8 cellular contexts compared by ENCODE assay signal in the genomic region with DNA sequence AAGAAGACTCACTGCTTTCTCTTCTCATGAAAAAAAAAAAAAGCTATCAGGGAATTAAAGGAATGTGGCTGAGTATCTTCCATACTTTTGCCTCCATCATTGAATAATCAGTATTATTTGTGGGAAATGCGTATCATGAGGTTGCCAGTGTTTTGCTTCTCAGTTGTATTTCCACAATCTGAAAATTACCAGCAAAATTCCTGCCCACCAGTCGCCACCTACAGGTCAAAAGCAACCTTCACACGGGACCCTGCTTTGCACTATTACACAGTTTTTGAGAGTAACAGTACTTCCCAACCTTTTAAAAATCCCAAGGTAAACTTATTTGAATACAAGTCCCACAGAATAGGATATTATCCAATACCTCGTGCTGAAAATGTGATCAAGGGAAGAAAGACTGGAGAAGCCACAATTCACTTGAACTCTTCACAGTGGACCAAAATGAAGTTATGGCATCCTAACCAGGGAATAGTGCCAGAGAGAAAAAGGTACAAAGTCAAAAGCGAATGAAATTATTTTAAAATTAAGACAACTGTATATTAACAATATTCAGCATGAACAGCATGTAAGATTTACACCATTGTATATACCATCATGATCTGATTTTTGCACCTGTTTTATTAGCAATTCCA. TPM values are rescaled to one million over a fixed set of nuclear protein-coding genes. Genes with fewer than 3 reads are reported as not detected.
A peak's percentile ranks its signal among the peaks of the same experiment; 100 is the strongest.
DNase-seq lines count a peak whose midpoint lies in the region; ATAC-seq and TF ChIP-seq lines count a peak whose summit lies in the region.

No MANE protein-coding gene starts in this region.

- no peak overlapping the region for H2BK5ac ChIP-seq in mesenchymal stem cell (ENCODE audit: low read depth, low read length, poor library complexity, severe bottlenecking)

- no peak overlapping the region for H4K8ac ChIP-seq in mesenchymal stem cell (ENCODE audit: low read length)

- H3K27ac ChIP-seq in mesenchymal stem cell (ENCODE audit: low read length, poor library complexity, severe bottlenecking): no peak overlapping the region

- H3K27me3 Mint-ChIP-seq in stimulated activated memory B cell treated with anti-CD40 and anti-IgM and Interleukin-4, amounts not matched to agents 10 μg/mL and 1 μg/mL and 100 μg/mL, for 72 hours: peaks cover 8% of the 10 kb centered on the region

- no peaks in the 10 kb centered on the region for H3K9me3 ChIP-seq in mesenchymal stem cell (ENCODE audit: control insufficient read depth, low read length)

- TF ChIP-seq CTCF in BJ (IDR thresholded peaks at IDR 0.05; ENCODE audit: insufficient read depth, low read depth, low read length) (peak; percentile 70), GM12872 (IDR thresholded peaks at IDR 0.05; ENCODE audit: insufficient read depth, low read depth, low read length) (peak; percentile 64), cardiac fibroblast (IDR thresholded peaks at IDR 0.05; ENCODE audit: low read depth, low read length) (peak; percentile 66)

- H3K9me3 Mint-ChIP-seq in stimulated activated memory B cell treated with anti-CD40 and anti-IgM and Interleukin-4, amounts not matched to agents 10 μg/mL and 1 μg/mL and 100 μg/mL, for 72 hours: no peaks in the 10 kb centered on the region

- no peak overlapping the region for H2AFZ ChIP-seq in mesenchymal stem cell (ENCODE audit: low read depth, low read length)

- H3K9ac ChIP-seq in mesenchymal stem cell (ENCODE audit: low read length): no peak overlapping the region

- DNase-seq in BJ (ENCODE audit: low read depth) (no peak), NCI-H69 (lab: John Stamatoyannopoulos, UW) (peak; percentile 37), cardiac fibroblast (ENCODE audit: low read depth in 2 of 2) (peak; percentile 25 to 31), mesenchymal stem cell (peak; percentile 10), SW 1271 (lab: John Stamatoyannopoulos, UW) (no peak)

- H3K23ac ChIP-seq in mesenchymal stem cell (ENCODE audit: low read length in 2 of 2): no peak overlapping the region

- no peak overlapping the region for H2BK15ac ChIP-seq in mesenchymal stem cell (ENCODE audit: low read depth, poor library complexity, severe bottlenecking)

- no peaks in the 10 kb centered on the region for H3K4me1 ChIP-seq in mesenchymal stem cell (ENCODE audit: control insufficient read depth, insufficient read depth, low read depth, low read length)

- H2BK12ac ChIP-seq in mesenchymal stem cell (ENCODE audit: low read length in 2 of 2): no peak overlapping the region

- no peak for ATAC-seq in activated CD4-positive, CD25-positive, alpha-beta regulatory T cell treated with anti-CD3 and anti-CD28 coated beads, Interleukin-2, amount 50 U/mL, for 24 hours
- ATAC-seq in stimulated activated memory B cell treated with anti-CD40 and anti-IgM and Interleukin-4, amounts not matched to agents 10 μg/mL and 1 μg/mL and 100 μg/mL, for 72 hours: no peak

- H3K4me1 Mint-ChIP-seq in stimulated activated memory B cell treated with anti-CD40 and anti-IgM and Interleukin-4, amounts not matched to agents 10 μg/mL and 1 μg/mL and 100 μg/mL, for 72 hours: no peaks in the 10 kb centered on the region

- no peak overlapping the region for H3K4me3 ChIP-seq in BJ (ENCODE audit: low read depth, low read length)
- H3K4me3 ChIP-seq in cardiac fibroblast (replicated peaks in 1 of 2; ENCODE audit: low read depth in 2 of 2, low read length in 2 of 2): no peak overlapping the region
- no peak overlapping the region for H3K4me3 ChIP-seq in mesenchymal stem cell (ENCODE audit: insufficient read depth in 1 of 2, low read depth in 1 of 2, low read length in 2 of 2)

- H2BK120ac ChIP-seq in mesenchymal stem cell (ENCODE audit: low read depth, low read length): no peak overlapping the region

- H3K36me3 ChIP-seq in BJ (ENCODE audit: control insufficient read depth, insufficient read depth, low read length): no peaks in the 10 kb centered on the region
- H3K36me3 ChIP-seq in mesenchymal stem cell (ENCODE audit: control insufficient read depth in 1 of 2, insufficient read depth in 2 of 2, low read depth in 1 of 2, low read length in 2 of 2): no peaks in the 10 kb centered on the region

- H2AK5ac ChIP-seq in mesenchymal stem cell (ENCODE audit: low read length, severe bottlenecking): no peak overlapping the region

- WGBS in mesenchymal stem cell: 21% methylated on average over 4 of the region's 5 CpGs

- POLR2A ChIA-PET in BJ (lab: Charles Lee): no interaction called here

- H3K14ac ChIP-seq in mesenchymal stem cell (ENCODE audit: low read length in 2 of 2): no peak overlapping the region

- H3K4ac ChIP-seq in mesenchymal stem cell (ENCODE audit: low read depth in 1 of 2, low read length in 2 of 2): no peak overlapping the region

- H4K91ac ChIP-seq in mesenchymal stem cell (ENCODE audit: low read length): no peak overlapping the region

- H3K18ac ChIP-seq in mesenchymal stem cell (ENCODE audit: low read depth in 1 of 2, low read length in 2 of 2): no peak overlapping the region

- H3K79me1 ChIP-seq in mesenchymal stem cell (replicated peaks; ENCODE audit: low read length, poor library complexity, severe bottlenecking): no peaks in the 10 kb centered on the region

- CTCF ChIA-PET in BJ (lab: Yijun Ruan, JAX): interaction anchor here (0.7 to 1.2 kb wide), 7 partner anchors 8 to 149 kb away, joined by 3 to 5 read pairs (median 3); no protein-coding TSS in a partner anchor

- H3K27ac Mint-ChIP-seq in stimulated activated memory B cell treated with anti-CD40 and anti-IgM and Interleukin-4, amounts not matched to agents 10 μg/mL and 1 μg/mL and 100 μg/mL, for 72 hours: no peak overlapping the region

- H3K27me3 ChIP-seq in BJ (ENCODE audit: control insufficient read depth, insufficient read depth, low read length) (no peaks in the 10 kb centered on the region), mesenchymal stem cell (ENCODE audit: control insufficient read depth in 1 of 2, insufficient read depth in 1 of 2, low read length in 2 of 2) (peaks cover 0 to 27% of the 10 kb centered on the region in 2 experiments)

- H3K36me3 Mint-ChIP-seq in stimulated activated memory B cell treated with anti-CD40 and anti-IgM and Interleukin-4, amounts not matched to agents 10 μg/mL and 1 μg/mL and 100 μg/mL, for 72 hours: no peaks in the 10 kb centered on the region

- no peak overlapping the region for H3K4me3 Mint-ChIP-seq in stimulated activated memory B cell treated with anti-CD40 and anti-IgM and Interleukin-4, amounts not matched to agents 10 μg/mL and 1 μg/mL and 100 μg/mL, for 72 hours

- no peak overlapping the region for H3K4me2 ChIP-seq in mesenchymal stem cell (ENCODE audit: low read length, poor library complexity, severe bottlenecking)

RNA-seq across cellular contexts. Expression of a gene that starts 30.4 kb away (rescaled TPM):
- polyA plus RNA-seq in BJ (2011; rRNA removed): 99.1 and 169 TPM in 2 replicates
- polyA minus RNA-seq in BJ (2011; rRNA and poly(A)+ RNA removed): 29.0 and 40.3 TPM in 2 replicates
- 85.4 TPM for polyA plus RNA-seq in mesenchymal stem cell (2013, experiment 1 of 2)
- polyA plus RNA-seq in mesenchymal stem cell (2013, experiment 2 of 2): 87.5 TPM

Comparison
In these comparisons a context has a peak if more than half of its experiments do, and no peak if none do; other contexts are left out.
1. DNase-seq: peak in NCI-H69 (single experiment), cardiac fibroblast (2 of 2) and mesenchymal stem cell (single experiment); none in BJ (single experiment) and SW 1271 (0 of 2).
2. Peak in every context shown above with its lines, with median percentiles within 50 percentile points of each other: CTCF ChIP-seq.